Comparison of ENCODE assay signal across 8 cellular contexts in genomic region chr6:42047790-42048405, GRCh38. TPM values are rescaled to one million over a fixed set of nuclear protein-coding genes. Genes with fewer than 3 reads are reported as not detected.
DNase-seq lines count a peak whose midpoint lies in the region; ATAC-seq, FAIRE-seq and TF ChIP-seq lines count a peak whose summit lies in the region.

No MANE protein-coding gene starts in this region.

- peak overlapping the region; percentile 55 for H3K9ac ChIP-seq in GM12878 (ENCODE audit: control insufficient read depth, insufficient read depth, low read length)

- ATAC-seq in heart right ventricle (no peak), GM12878 (no peak; the same call in 1 of the 3 replicates), memory B cell (ENCODE audit: low read depth) (no peak), upper lobe of left lung (ENCODE audit: low FRiP score in 2 of 2) (no peak), HG02938 (IDR thresholded peaks at IDR 0.05; ENCODE audit: unreplicated experiment) (no peak), HG03520 (IDR thresholded peaks at IDR 0.05; ENCODE audit: unreplicated experiment) (no peak)

- peak overlapping the region; percentile 99 for H3K4me2 ChIP-seq in GM12878 (ENCODE audit: control insufficient read depth, insufficient read depth)

- TF ChIP-seq POLR2A in GM12878 (IDR thresholded peaks at IDR 0.05; ENCODE audit: low read depth, low read length) (no peak), upper lobe of left lung (IDR thresholded peaks at IDR 0.05) (no peak)

- SMC1A ChIA-PET in GM12878 (lab: Charles Lee; ENCODE audit: uncharacterized antibody, unreplicated experiment) = interaction anchor here (1.3 to 12.3 kb wide), 5 partner anchors 9 to 315 kb away, joined by 4 to 138 read pairs (median 5); partner anchors contain the start of genes BYSL, CCND3, MED20 and USP49

- H3K36me3 ChIP-seq in heart right ventricle (peaks cover 0 to 15% (median 3%) of the 10 kb centered on the region in 9 donors), GM12878 (ENCODE audit: control insufficient read depth in 2 of 2, insufficient read depth in 2 of 2, low read length in 1 of 2) (no peaks in the 10 kb centered on the region), upper lobe of left lung (peaks cover 0 to 21% (median 9%) of the 10 kb centered on the region in 4 donors)

- H3K79me2 ChIP-seq in GM12878 (ENCODE audit: control insufficient read depth, insufficient read depth, low read length) = peaks cover 10% of the 10 kb centered on the region

- H3K27me3 ChIP-seq in heart right ventricle (no peaks in the 10 kb centered on the region), GM12878 (replicated peaks in 1 of 2; ENCODE audit: control insufficient read depth in 2 of 2, insufficient read depth in 2 of 2, low read length in 1 of 2) (no peaks in the 10 kb centered on the region), upper lobe of left lung (no peaks in the 10 kb centered on the region)

- H3K4me3 ChIP-seq in heart right ventricle (peak overlapping the region; percentile 51 to 88 (median 76)), GM12878 (peak overlapping the region; percentile 90), upper lobe of left lung (peak overlapping the region; percentile 36 to 92 (median 88))

- peak overlapping the region; percentile 97 for H3K4me3 Mint-ChIP-seq in memory B cell

- H2AFZ ChIP-seq in GM12878 (ENCODE audit: control insufficient read depth, low read depth, low read length) = peak overlapping the region; percentile 83

- H3K27me3 Mint-ChIP-seq in memory B cell = no peaks in the 10 kb centered on the region

- TF ChIP-seq EP300 in GM12878 (IDR thresholded peaks at IDR 0.05; ENCODE audit: borderline replicate concordance in 1 of 2, control insufficient read depth in 1 of 2, low read depth in 2 of 2, low read length in 2 of 2) = no peak
- TF ChIP-seq EP300 in upper lobe of left lung (IDR thresholded peaks at IDR 0.05) = no peak

- CTCF ChIA-PET in GM12878 (lab: Yijun Ruan, JAX) = interaction anchor here (0.5 to 11.2 kb wide), 12 partner anchors 9 to 671 kb away, joined by 3 to 193 read pairs (median 4); partner anchors contain the start of genes BYSL, CCND3, MED20 and TOMM6

- 6 to 9% methylated on average over 8 of the region's 8 CpGs for WGBS in heart right ventricle, 2 donors
- 0% methylated on average over 8 of the region's 8 CpGs for WGBS in GM12878 (ENCODE audit: insufficient coverage, insufficient replicate concordance, low lambda C conversion rate, missing lambda C conversion rate)
- 0 to 5% methylated on average over 3 to 8 of the region's 8 CpGs for WGBS in upper lobe of left lung, 2 donors

- H3K9me3 Mint-ChIP-seq in memory B cell = no peaks in the 10 kb centered on the region

- TF ChIP-seq CTCF in heart right ventricle (IDR thresholded peaks at IDR 0.05) (no peak), GM12878 (IDR thresholded peaks at IDR 0.05 in 2 of 3, conservative IDR thresholded peaks at IDR 0.05 in 1 of 3; ENCODE audit: control insufficient read depth in 2 of 3, extremely low read depth in 1 of 3, insufficient read depth in 1 of 3, low read depth in 3 of 3, low read length in 3 of 3) (no peak), upper lobe of left lung (IDR thresholded peaks at IDR 0.05) (no peak)

- H3K27ac ChIP-seq in heart right ventricle (peak overlapping the region; percentile 81 to 98 (median 92)), GM12878 (ENCODE audit: control insufficient read depth, insufficient read depth) (no peak overlapping the region), upper lobe of left lung (peak overlapping the region; percentile 86 to 98 (median 90))

- peak overlapping the region; percentile 89 for H3K27ac Mint-ChIP-seq in memory B cell

- FAIRE-seq in GM12878 (lab: Jason Lieb, UNC) = no peak

- H4K20me1 ChIP-seq in GM12878 (ENCODE audit: control insufficient read depth, insufficient read depth) = no peaks in the 10 kb centered on the region

- in situ Hi-C loops in GM12878 (cut with MboI) = loop anchor here (10.0 kb wide), 2 partner anchors 113 to 443 kb away; no protein-coding TSS in a partner anchor

- H3K4me1 ChIP-seq in heart right ventricle (peaks cover 26 to 91% (median 84%) of the 10 kb centered on the region in 9 donors), GM12878 (ENCODE audit: control insufficient read depth, insufficient read depth, low read length) (peaks cover 43% of the 10 kb centered on the region), upper lobe of left lung (peaks cover 68 to 86% (median 73%) of the 10 kb centered on the region in 4 donors)

- peaks cover 1% of the 10 kb centered on the region for H3K36me3 Mint-ChIP-seq in memory B cell

- DNase-seq in heart right ventricle (no peak), cardiac septum (ENCODE audit: low spot score) (no peak), GM12878 (ENCODE audit: low read depth, low spot score) (no peak), memory B cell (ENCODE audit: low spot score in 2 of 2) (no peak), upper lobe of left lung (no peak)
- DNase-seq in activated effector memory CD4-positive, alpha-beta T cell treated with anti-CD3 and anti-CD28 coated beads, Interleukin-2, amount 50 U/mL, for 16 hours = no peak

- POLR2A ChIA-PET in GM12878 (lab: Charles Lee) = interaction anchor here (0.5 to 1.3 kb wide), 9 partner anchors 23 to 457 kb away, joined by 3 to 7 read pairs (median 3); partner anchors contain the start of genes BYSL, MED20 and TOMM6

- peaks cover 45% of the 10 kb centered on the region for H3K4me1 Mint-ChIP-seq in memory B cell

- no peak for TF ChIP-seq RAD21 in GM12878 (IDR thresholded peaks at IDR 0.05; ENCODE audit: insufficient read depth, low read depth, low read length)

- H3K9me3 ChIP-seq in heart right ventricle = no peaks in the 10 kb centered on the region
- no peaks in the 10 kb centered on the region for H3K9me3 ChIP-seq in GM12878 (replicated peaks; ENCODE audit: control insufficient read depth, insufficient read depth, low read length)
- H3K9me3 ChIP-seq in upper lobe of left lung = no peaks in the 10 kb centered on the region

- BruUV-seq in GM12878 (replicated peaks; lab: Mats Ljungman, UMichigan) = TSS peak; percentile 59

- RAD21 ChIA-PET in GM12878 (lab: Charles Lee; ENCODE audit: unreplicated experiment) = interaction anchor here (1.2 to 2.2 kb wide), 3 partner anchors 8 to 166 kb away, joined by 3 to 7 read pairs (median 5); no protein-coding TSS in a partner anchor

- intact Hi-C loops in heart right ventricle (cut with DNase I) = loop anchor here in 3 of 10 donors (5.0 kb wide), 3 partner anchors 126 to 266 kb away; partner anchors contain the start of genes PRICKLE4 (in 2 of the 3), BYSL (in 1 of the 3) and MED20 (in 1 of the 3)
- intact Hi-C loops in cardiac septum (cut with DNase I) = loop anchor here (10.0 kb wide), 2 partner anchors 343 to 443 kb away; no protein-coding TSS in a partner anchor
- intact Hi-C loops in GM12878 (cut with micrococcal nuclease; ENCODE audit: unreplicated experiment) = loop anchor here (10.0 kb wide), 2 partner anchors 343 to 443 kb away; no protein-coding TSS in a partner anchor

TF ChIP-seq in GM12878, 131 proteins besides CTCF, POLR2A, EP300 and RAD21:
- TF ChIP-seq PBX3 (IDR thresholded peaks at IDR 0.05; ENCODE audit: insufficient replicate concordance, low read depth, low read length) (no peak), IKZF2 (IDR thresholded peaks at IDR 0.05) (0 out of 4 replicates have a peak, but pooled peaks of 1 of the 2 experiments have one; percentile 6), NKRF (conservative IDR thresholded peaks at IDR 0.05) (no peak)

RNA-seq across cellular contexts. Expression of gene TAF8, which starts 2.4 kb away (rescaled TPM):
- 10 to 100 TPM; 21.0 to 38.1 (median 31.6) TPM for total RNA-seq in heart right ventricle
- polyA plus RNA-seq in heart right ventricle = 10 to 100 TPM; 15.2 to 20.1 TPM
- total RNA-seq in cardiac septum = 22.3 TPM
- 64.3 and 67.3 TPM in 2 replicates for total RNA-seq in GM12878 (2013; cell fraction: nucleolus; rRNA removed)
- 14.6 and 22.8 TPM in 2 replicates for total RNA-seq in GM12878 (2014; rRNA removed)
- total RNA-seq in GM12878 (2014; rRNA removed; fragmentation: Illumina TruSeq; extraction: Trizol) = 17.1 and 18.6 TPM in 2 replicates
- total RNA-seq in GM12878 (2021) = 24.2 and 26.2 TPM in 2 replicates
- polyA plus RNA-seq in GM12878 (2011; ENCODE audit: low read depth) = 7.1 TPM
- polyA plus RNA-seq in GM12878 (2011; rRNA removed) = 23.2 and 30.9 TPM in 2 replicates
- 32.8 and 45.3 TPM in 2 replicates for polyA plus RNA-seq in GM12878 (2011; cell fraction: cytosol; rRNA removed)
- polyA plus RNA-seq in GM12878 (2011; cell fraction: nucleus; rRNA removed) = 20.3 and 30.6 TPM in 2 replicates
- 10.2 and 12.2 TPM in 2 replicates for polyA plus RNA-seq in GM12878 (2012)
- polyA plus RNA-seq in GM12878 (2014; fragmentation: Illumina TruSeq; extraction: Trizol) = 11.7 and 21.2 TPM in 2 replicates
- 10 to 100 TPM; 17.5 to 25.5 TPM for polyA plus RNA-seq in GM12878 (2014; fragmentation: Nextera tagmentation; extraction: Ambion mirVana)
- 24.8 and 26.5 TPM in 2 replicates for polyA plus RNA-seq in GM12878 (2014; rRNA removed)
- 10 to 100 TPM; 11.7 to 15.3 TPM for polyA plus RNA-seq in GM12878 (2016; fragmentation: Nextera tagmentation; extraction: Ambion mirVana)
- 58.2 and 62.9 TPM in 2 replicates for polyA minus RNA-seq in GM12878 (2011; rRNA and poly(A)+ RNA removed)
- 12.7 and 14.0 TPM in 2 replicates for polyA minus RNA-seq in GM12878 (2011; cell fraction: cytosol; rRNA and poly(A)+ RNA removed)
- 15.8 and 40.9 TPM in 2 replicates for polyA minus RNA-seq in GM12878 (2011; cell fraction: nucleus; rRNA and poly(A)+ RNA removed)
- total RNA-seq in upper lobe of left lung = 10 to 100 TPM; 23.0 to 67.1 (median 34.4) TPM
